In genomic region chr4:7628432-7628831, GRCh38 we compare ENCODE assay signal across 29 cellular contexts.
"Had no signal": no experiment of that assay in that cellular context is flagged by ENCODE, and none has a peak within 500 bp of the region (broad histone marks: within the 10 kb centered on the region; RNA-seq: fewer than 3 reads in every experiment).

No MANE protein-coding gene starts in this region.

- H3K9me3 Mint-ChIP-seq: activated CD4-positive, alpha-beta memory T cell treated with anti-CD3 and anti-CD28 coated beads, Interleukin-2, amount 10 ng/mL, durations not matched to agents 7 days and 5 days; activated CD4-positive, alpha-beta T cell treated with anti-CD3 and anti-CD28 coated beads, Interleukin-2, amount 10 ng/mL, durations not matched to agents 7 days and 5 days; activated naive CD4-positive, alpha-beta T cell treated with anti-CD3 and anti-CD28 coated beads, Interleukin-2, amount 10 ng/mL, durations not matched to agents 7 days and 5 days; activated naive CD4-positive, alpha-beta T cell treated with anti-CD3 and anti-CD28 coated beads, Interleukin-2, amount 50 U/mL, for 72 hours; activated naive CD8-positive, alpha-beta T cell treated with anti-CD3 and anti-CD28 coated beads, Interleukin-2, amount 10 ng/mL, durations not matched to agents 7 days and 5 days; activated T-cell treated with anti-CD3 and anti-CD28 coated beads, Interleukin-2, amount 50 U/mL, for 72 hours had no signal

- H3K4me3 Mint-ChIP-seq: activated CD4-positive, alpha-beta memory T cell treated with anti-CD3 and anti-CD28 coated beads, Interleukin-2, amount 10 ng/mL, durations not matched to agents 7 days and 5 days; activated CD4-positive, alpha-beta T cell treated with anti-CD3 and anti-CD28 coated beads, Interleukin-2, amount 10 ng/mL, durations not matched to agents 7 days and 5 days; activated naive CD4-positive, alpha-beta T cell treated with anti-CD3 and anti-CD28 coated beads, Interleukin-2, amount 10 ng/mL, durations not matched to agents 7 days and 5 days; activated naive CD8-positive, alpha-beta T cell treated with anti-CD3 and anti-CD28 coated beads, Interleukin-2, amount 10 ng/mL, durations not matched to agents 7 days and 5 days; activated T-cell treated with anti-CD3 and anti-CD28 coated beads, Interleukin-2, amount 50 U/mL, for 24 hours; activated T-cell treated with anti-CD3 and anti-CD28 coated beads, Interleukin-2, amount 50 U/mL, for 72 hours had no signal

- H3K4me1 Mint-ChIP-seq: activated CD4-positive, alpha-beta memory T cell treated with anti-CD3 and anti-CD28 coated beads, Interleukin-2, amount 10 ng/mL, durations not matched to agents 7 days and 5 days; activated CD4-positive, alpha-beta T cell treated with anti-CD3 and anti-CD28 coated beads, Interleukin-2, amount 10 ng/mL, durations not matched to agents 7 days and 5 days; activated naive CD4-positive, alpha-beta T cell treated with anti-CD3 and anti-CD28 coated beads, Interleukin-2, amount 10 ng/mL, durations not matched to agents 7 days and 5 days; activated naive CD8-positive, alpha-beta T cell treated with anti-CD3 and anti-CD28 coated beads, Interleukin-2, amount 10 ng/mL, durations not matched to agents 7 days and 5 days had no signal

- H3K36me3 Mint-ChIP-seq: activated naive CD4-positive, alpha-beta T cell treated with anti-CD3 and anti-CD28 coated beads, Interleukin-2, amount 10 ng/mL, durations not matched to agents 7 days and 5 days; activated naive CD4-positive, alpha-beta T cell treated with anti-CD3 and anti-CD28 coated beads, Interleukin-2, amount 50 U/mL, for 72 hours; activated naive CD8-positive, alpha-beta T cell treated with anti-CD3 and anti-CD28 coated beads, Interleukin-2, amount 10 ng/mL, durations not matched to agents 7 days and 5 days had no signal

- H3K27ac ChIP-seq: ascending aorta, brain microvascular endothelial cell, epithelial cell of prostate, esophagus squamous epithelium, gastroesophageal sphincter had no signal

- H3K36me3 ChIP-seq: ascending aorta, brain microvascular endothelial cell, esophagus squamous epithelium, gastroesophageal sphincter had no signal

- H3K4me3 ChIP-seq: ascending aorta, esophagus squamous epithelium, gastroesophageal sphincter had no signal

- DNase-seq: activated CD4-positive, alpha-beta memory T cell treated with anti-CD3 and anti-CD28 coated beads, Interleukin-2, amount 10 ng/mL, durations not matched to agents 7 days and 5 days; activated CD4-positive, alpha-beta T cell treated with anti-CD3 and anti-CD28 coated beads for 4 hours; activated CD4-positive, alpha-beta T cell treated with anti-CD3 and anti-CD28 coated beads, Interleukin-2, amount 10 ng/mL, durations not matched to agents 7 days and 5 days; activated CD4-positive, alpha-beta T cell treated with anti-CD3 and anti-CD28 coated beads, Interleukin-2, amount 50 U/mL, for 4 hours; activated CD4-positive, CD25-positive, alpha-beta regulatory T cell; activated CD4-positive, CD25-positive, alpha-beta regulatory T cell treated with anti-CD3 and anti-CD28 coated beads, Interleukin-2, amount 50 U/mL, for 72 hours; activated CD8-positive, alpha-beta memory T cell treated with anti-CD3 and anti-CD28 coated beads, Interleukin-2, amount 50 U/mL, for 48 hours; activated gamma-delta T cell; activated naive CD4-positive, alpha-beta T cell; activated naive CD4-positive, alpha-beta T cell treated with anti-CD3 and anti-CD28 coated beads, Interleukin-2, amount 10 ng/mL, durations not matched to agents 7 days and 5 days; activated naive CD8-positive, alpha-beta T cell treated with anti-CD3 and anti-CD28 coated beads, Interleukin-2, amount 10 ng/mL, durations not matched to agents 7 days and 5 days; activated T-cell treated with anti-CD3 and anti-CD28 coated beads for 4 hours; activated T-cell treated with anti-CD3 and anti-CD28 coated beads, Interleukin-2, amount 50 U/mL, for 24 hours; activated T-cell treated with anti-CD3 and anti-CD28 coated beads, Interleukin-2, amount 50 U/mL, for 72 hours; brain microvascular endothelial cell; caudate nucleus; cortex of kidney; effector CD8-positive, alpha-beta T cell; esophagus squamous epithelium; foreskin melanocyte; T-helper 2 cell had no signal

- H3K4me1 ChIP-seq: ascending aorta had no signal

- H3K27ac Mint-ChIP-seq: activated CD4-positive, alpha-beta memory T cell treated with anti-CD3 and anti-CD28 coated beads, Interleukin-2, amount 10 ng/mL, durations not matched to agents 7 days and 5 days; activated CD4-positive, alpha-beta T cell treated with anti-CD3 and anti-CD28 coated beads, Interleukin-2, amount 10 ng/mL, durations not matched to agents 7 days and 5 days; activated naive CD4-positive, alpha-beta T cell treated with anti-CD3 and anti-CD28 coated beads, Interleukin-2, amount 10 ng/mL, durations not matched to agents 7 days and 5 days; activated naive CD4-positive, alpha-beta T cell treated with anti-CD3 and anti-CD28 coated beads, Interleukin-2, amount 50 U/mL, for 72 hours; activated naive CD8-positive, alpha-beta T cell treated with anti-CD3 and anti-CD28 coated beads, Interleukin-2, amount 10 ng/mL, durations not matched to agents 7 days and 5 days; activated T-cell treated with anti-CD3 and anti-CD28 coated beads, Interleukin-2, amount 50 U/mL, for 24 hours; activated T-cell treated with anti-CD3 and anti-CD28 coated beads, Interleukin-2, amount 50 U/mL, for 72 hours had no signal

- H3K9me3 ChIP-seq: ascending aorta, gastroesophageal sphincter had no signal

- FAIRE-seq: bronchial epithelial cell, colon, endometrium, endothelial cell of umbilical vein had no signal

- H3K27me3 ChIP-seq: ascending aorta, brain microvascular endothelial cell, gastroesophageal sphincter had no signal

- ATAC-seq: activated naive CD4-positive, alpha-beta T cell treated with anti-CD3 and anti-CD28 coated beads, Interleukin-2, amount 50 U/mL, for 72 hours; activated T-cell treated with anti-CD3 and anti-CD28 coated beads, Interleukin-2, amount 50 U/mL, for 72 hours; gastroesophageal sphincter had no signal
